1 cellular context compared by ENCODE assay signal in genomic region chr6:43009124-43009523, GRCh38.
TF ChIP-seq lines count a peak whose summit lies in the region.

No MANE protein-coding gene starts in this region.

TF ChIP-seq in WTC11, 78 proteins besides CTCF, POLR2A, EP300 and RAD21 (continued from another document):
- TF ChIP-seq, protein P1, sequence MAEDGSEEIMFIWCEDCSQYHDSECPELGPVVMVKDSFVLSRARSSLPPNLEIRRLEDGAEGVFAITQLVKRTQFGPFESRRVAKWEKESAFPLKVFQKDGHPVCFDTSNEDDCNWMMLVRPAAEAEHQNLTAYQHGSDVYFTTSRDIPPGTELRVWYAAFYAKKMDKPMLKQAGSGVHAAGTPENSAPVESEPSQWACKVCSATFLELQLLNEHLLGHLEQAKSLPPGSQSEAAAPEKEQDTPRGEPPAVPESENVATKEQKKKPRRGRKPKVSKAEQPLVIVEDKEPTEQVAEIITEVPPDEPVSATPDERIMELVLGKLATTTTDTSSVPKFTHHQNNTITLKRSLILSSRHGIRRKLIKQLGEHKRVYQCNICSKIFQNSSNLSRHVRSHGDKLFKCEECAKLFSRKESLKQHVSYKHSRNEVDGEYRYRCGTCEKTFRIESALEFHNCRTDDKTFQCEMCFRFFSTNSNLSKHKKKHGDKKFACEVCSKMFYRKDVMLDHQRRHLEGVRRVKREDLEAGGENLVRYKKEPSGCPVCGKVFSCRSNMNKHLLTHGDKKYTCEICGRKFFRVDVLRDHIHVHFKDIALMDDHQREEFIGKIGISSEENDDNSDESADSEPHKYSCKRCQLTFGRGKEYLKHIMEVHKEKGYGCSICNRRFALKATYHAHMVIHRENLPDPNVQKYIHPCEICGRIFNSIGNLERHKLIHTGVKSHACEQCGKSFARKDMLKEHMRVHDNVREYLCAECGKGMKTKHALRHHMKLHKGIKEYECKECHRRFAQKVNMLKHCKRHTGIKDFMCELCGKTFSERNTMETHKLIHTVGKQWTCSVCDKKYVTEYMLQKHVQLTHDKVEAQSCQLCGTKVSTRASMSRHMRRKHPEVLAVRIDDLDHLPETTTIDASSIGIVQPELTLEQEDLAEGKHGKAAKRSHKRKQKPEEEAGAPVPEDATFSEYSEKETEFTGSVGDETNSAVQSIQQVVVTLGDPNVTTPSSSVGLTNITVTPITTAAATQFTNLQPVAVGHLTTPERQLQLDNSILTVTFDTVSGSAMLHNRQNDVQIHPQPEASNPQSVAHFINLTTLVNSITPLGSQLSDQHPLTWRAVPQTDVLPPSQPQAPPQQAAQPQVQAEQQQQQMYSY (CRISPR knock-in tag; IDR thresholded peaks at IDR 0.05) = no peak
- no peak for TF ChIP-seq E2F1 (CRISPR knock-in tag; IDR thresholded peaks at IDR 0.05)
- TF ChIP-seq, protein P2, sequence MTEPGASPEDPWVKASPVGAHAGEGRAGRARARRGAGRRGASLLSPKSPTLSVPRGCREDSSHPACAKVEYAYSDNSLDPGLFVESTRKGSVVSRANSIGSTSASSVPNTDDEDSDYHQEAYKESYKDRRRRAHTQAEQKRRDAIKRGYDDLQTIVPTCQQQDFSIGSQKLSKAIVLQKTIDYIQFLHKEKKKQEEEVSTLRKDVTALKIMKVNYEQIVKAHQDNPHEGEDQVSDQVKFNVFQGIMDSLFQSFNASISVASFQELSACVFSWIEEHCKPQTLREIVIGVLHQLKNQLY (CRISPR knock-in tag; IDR thresholded peaks at IDR 0.05) = no peak
TF ChIP-seq in WTC11: peak in this region for 0.
